Comparison of ENCODE assay signal across 31 cellular contexts in the genomic region with DNA sequence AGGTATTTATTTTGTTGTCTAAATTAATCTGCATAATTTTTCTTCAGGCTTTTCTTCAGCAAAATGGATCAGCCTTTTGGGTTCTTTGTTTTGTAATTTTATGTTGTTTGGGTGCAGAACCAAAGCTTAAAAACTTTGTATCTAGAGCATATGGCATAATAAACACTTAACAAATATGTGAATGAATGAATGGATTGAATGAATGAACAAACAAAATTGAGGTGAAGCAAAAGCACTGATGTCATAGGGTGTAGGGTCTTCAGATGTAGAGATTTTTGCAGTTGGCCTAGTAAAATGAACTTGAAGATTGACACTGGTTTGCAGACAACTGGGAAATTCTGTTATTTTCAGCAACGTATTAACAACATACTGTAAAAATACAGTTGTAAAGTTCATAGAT. TPM values are rescaled to one million over a fixed set of nuclear protein-coding genes. Genes with fewer than 3 reads are reported as not detected.
"Had no signal": no experiment of that assay in that cellular context is flagged by ENCODE, and none has a peak within 500 bp of the region (broad histone marks: within the 10 kb centered on the region; RNA-seq: fewer than 3 reads in every experiment).

No MANE protein-coding gene starts in this region.

- H3K27ac Mint-ChIP-seq: activated CD4-positive, alpha-beta T cell treated with anti-CD3 and anti-CD28 coated beads for 36 hours; activated naive CD4-positive, alpha-beta T cell treated with anti-CD3 and anti-CD28 coated beads, Interleukin-2, amount 50 U/mL, for 72 hours; mesothelial cell of epicardium; naive B cell; nephron progenitor cell; stimulated activated effector memory CD8-positive, alpha-beta T cell treated with anti-CD3 and anti-CD28 coated beads, Interleukin-12 subunit alpha, Interleukin-12 subunit beta, amount 100 ng/mL, for 72 hours; T-cell; T-helper 2 cell treated with Interferon-gamma antibody and Interleukin-4, amounts not matched to agents 5 μg/mL and 100 μg/mL, for 36 hours; type B pancreatic cell had no signal

- H3K27me3 ChIP-seq: breast epithelium, heart left ventricle, uterus had no signal

- H3K9me3 ChIP-seq: breast epithelium, heart left ventricle, thoracic aorta, uterus had no signal

- H3K4me3 ChIP-seq: breast epithelium, heart left ventricle, skin epidermis, thoracic aorta, uterus had no signal

- H3K36me3 ChIP-seq: breast epithelium, thoracic aorta, uterus had no signal

- DNase-seq: activated CD4-positive, alpha-beta T cell treated with anti-CD3 and anti-CD28 coated beads for 36 hours; activated CD4-positive, CD25-positive, alpha-beta regulatory T cell; activated CD8-positive, alpha-beta memory T cell treated with anti-CD3 and anti-CD28 coated beads, Interleukin-2, amount 50 U/mL, for 4 hours; activated gamma-delta T cell treated with Interleukin-2 at 50 U/mL for 16 hours; activated T-cell treated with anti-CD3 and anti-CD28 coated beads, Interleukin-2, amount 50 U/mL, for 24 hours; central memory CD4-positive, alpha-beta T cell; endodermal cell; foreskin fibroblast; heart left ventricle; hypothalamus; naive B cell; nephron progenitor cell; nucleus accumbens; posterior cingulate gyrus; stimulated activated CD4-positive, alpha-beta T cell treated with anti-CD3 and anti-CD28 coated beads, Interleukin-4, amount 100 ng/mL, for 24 hours; T-cell; uterus had no signal

- H3K27me3 Mint-ChIP-seq: activated CD4-positive, alpha-beta T cell treated with anti-CD3 and anti-CD28 coated beads for 36 hours; activated T-cell treated with anti-CD3 and anti-CD28 coated beads, Interleukin-2, amount 50 U/mL, for 24 hours; naive B cell; stimulated activated naive CD8-positive, alpha-beta T cell treated with anti-CD3 and anti-CD28 coated beads, Interleukin-15, Interleukin-2, amounts not matched to agents 100 ng/mL and 50 ng/mL, for 24 hours; T-cell; type B pancreatic cell had no signal

- ATAC-seq: activated CD4-positive, alpha-beta T cell treated with anti-CD3 and anti-CD28 coated beads for 36 hours; activated naive CD4-positive, alpha-beta T cell treated with anti-CD3 and anti-CD28 coated beads, Interleukin-2, amount 50 U/mL, for 72 hours; esophagus mucosa; heart left ventricle; sciatic nerve; stimulated activated effector memory CD8-positive, alpha-beta T cell treated with anti-CD3 and anti-CD28 coated beads, Interleukin-12 subunit alpha, Interleukin-12 subunit beta, amount 100 ng/mL, for 72 hours; T-cell had no signal

- H3K4me3 Mint-ChIP-seq: activated CD4-positive, alpha-beta T cell treated with anti-CD3 and anti-CD28 coated beads for 36 hours; activated T-cell treated with anti-CD3 and anti-CD28 coated beads, Interleukin-2, amount 50 U/mL, for 24 hours; endodermal cell; mesothelial cell of epicardium; naive B cell; nephron progenitor cell; stimulated activated effector memory CD8-positive, alpha-beta T cell treated with anti-CD3 and anti-CD28 coated beads, Interleukin-12 subunit alpha, Interleukin-12 subunit beta, amount 100 ng/mL, for 72 hours; stimulated activated naive CD8-positive, alpha-beta T cell treated with anti-CD3 and anti-CD28 coated beads, Interleukin-15, Interleukin-2, amounts not matched to agents 100 ng/mL and 50 ng/mL, for 24 hours; T-cell; T-helper 2 cell treated with Interferon-gamma antibody and Interleukin-4, amounts not matched to agents 5 μg/mL and 100 μg/mL, for 36 hours; type B pancreatic cell had no signal

- H3K27ac ChIP-seq: breast epithelium, heart left ventricle, skin epidermis, thoracic aorta had no signal

RNA-seq across cellular contexts. Expression of gene TXNDC2, which starts 45.4 kb away (rescaled TPM):
- total RNA-seq: activated CD4-positive, alpha-beta T cell treated with anti-CD3 and anti-CD28 coated beads for 36 hours; activated CD8-positive, alpha-beta memory T cell treated with anti-CD3 and anti-CD28 coated beads for 36 hours; activated naive CD4-positive, alpha-beta T cell treated with anti-CD3 and anti-CD28 coated beads, Interleukin-2, amount 50 U/mL, for 72 hours; endodermal cell; esophagus mucosa; heart left ventricle; kidney epithelial cell; mesothelial cell of epicardium; renal cortical epithelial cell; sciatic nerve; T-cell had no signal
